In genomic region chr5:152912924-152913323, GRCh38 we compare ENCODE assay signal across 24 cellular contexts.
"Had no signal": no experiment of that assay in that cellular context is flagged by ENCODE, and none has a peak within 500 bp of the region (broad histone marks: within the 10 kb centered on the region; RNA-seq: fewer than 3 reads in every experiment).

No MANE protein-coding gene starts in this region.

- H3K27me3 ChIP-seq: stomach, suprapubic skin, testis, thyroid gland, tibial artery, tibial nerve, transverse colon, upper lobe of left lung, upper lobe of right lung, uterus, vagina had no signal

- H3K4me3 ChIP-seq: stomach, suprapubic skin, testis, thoracic aorta, thyroid gland, tibial artery, tibial nerve, transverse colon, upper lobe of left lung, upper lobe of right lung, uterus, vagina had no signal

- H3K27ac ChIP-seq: stomach, suprapubic skin, testis, thoracic aorta, thyroid gland, tibial artery, tibial nerve, transverse colon, upper lobe of left lung, upper lobe of right lung, uterus, vagina had no signal

- H3K9me3 ChIP-seq: stomach, suprapubic skin, testis, thoracic aorta, thyroid gland, tibial artery, transverse colon, upper lobe of left lung, upper lobe of right lung, uterus, vagina had no signal

- H3K4me1 ChIP-seq: stomach, suprapubic skin, testis, thyroid gland, tibial artery, tibial nerve, transverse colon, upper lobe of left lung, upper lobe of right lung, uterus, vagina had no signal

- H3K36me3 ChIP-seq: stomach, suprapubic skin, thoracic aorta, thyroid gland, tibial artery, tibial nerve, transverse colon, upper lobe of left lung, upper lobe of right lung, uterus, vagina had no signal

- DNase-seq: stimulated activated CD4-positive, alpha-beta T cell treated with anti-CD3 and anti-CD28 coated beads, Interleukin-2, amount 100 ng/mL, for 48 hours; stimulated activated CD4-positive, alpha-beta T cell treated with anti-CD3 and anti-CD28 coated beads, Interleukin-4, amount 100 ng/mL, for 1 hour; stimulated activated CD4-positive, alpha-beta T cell treated with anti-CD3 and anti-CD28 coated beads, Interleukin-4, amount 100 ng/mL, for 24 hours; stimulated activated CD4-positive, alpha-beta T cell treated with anti-CD3 and anti-CD28 coated beads, Interleukin-4, amount 100 ng/mL, for 4 hours; stimulated activated CD8-positive, alpha-beta memory T cell treated with anti-CD3 and anti-CD28 coated beads, Interleukin-4, amount 100 ng/mL, for 48 hours; stimulated activated naive B cell treated with anti-CD40 and anti-IgM and Interleukin-4, amounts not matched to agents 10 μg/mL and 1 μg/mL and 100 μg/mL, for 72 hours; stimulated activated naive CD4-positive, alpha-beta T cell; stimulated activated naive CD4-positive, alpha-beta T cell treated with Interleukin-2 at 50 U/mL for 16 hours; stimulated activated naive CD8-positive, alpha-beta T cell treated with anti-CD3 and anti-CD28 coated beads, Interleukin-15, amount 100 ng/mL, for 72 hours; stimulated activated naive CD8-positive, alpha-beta T cell treated with anti-CD3 and anti-CD28 coated beads, Interleukin-15, Interleukin-2, amounts not matched to agents 100 U/mL and 50 U/mL, for 24 hours; stomach; substantia nigra; testis; thyroid gland; tibial artery; transverse colon; trophoblast cell; upper lobe of left lung; upper lobe of right lung; uterus had no signal
